Comparison of ENCODE assay signal across 14 cellular contexts in genomic region chrX:15158350-15158735, GRCh38.
DNase-seq lines count a peak whose midpoint lies in the region; ATAC-seq and TF ChIP-seq lines count a peak whose summit lies in the region.
"Had no signal": no experiment of that assay in that cellular context is flagged by ENCODE, and none has a peak within 500 bp of the region (broad histone marks: within the 10 kb centered on the region; RNA-seq: fewer than 3 reads in every experiment).

No MANE protein-coding gene starts in this region.

- H3K4me2 ChIP-seq in Karpas-422 (ENCODE audit: low read depth, low read length, poor library complexity, severe bottlenecking), result no peak overlapping the region
- H3K4me2 ChIP-seq: GM23338 had no signal

- no peaks in the 10 kb centered on the region for H3K27me3 Mint-ChIP-seq in naive thymus-derived CD4-positive, alpha-beta T cell
- peaks cover 2% of the 10 kb centered on the region for H3K27me3 Mint-ChIP-seq in mesothelial cell of epicardium (ENCODE audit: low read depth)

- no peaks in the 10 kb centered on the region for H3K4me1 ChIP-seq in Karpas-422 (ENCODE audit: low read length)
- peaks cover 7 to 17% of the 10 kb centered on the region in 2 donors for H3K4me1 ChIP-seq in naive thymus-derived CD4-positive, alpha-beta T cell (ENCODE audit: control insufficient read depth in 2 of 2, insufficient read depth in 2 of 2, low read length in 2 of 2)
- no peaks in the 10 kb centered on the region for H3K4me1 ChIP-seq in right atrium auricular region
- H3K4me1 ChIP-seq: pancreas had no signal

- H3K36me3 Mint-ChIP-seq in naive thymus-derived CD4-positive, alpha-beta T cell, result peaks cover 0 to 17% (median 0%) of the 10 kb centered on the region in 5 donors
- no peaks in the 10 kb centered on the region for H3K36me3 Mint-ChIP-seq in mesothelial cell of epicardium

- peaks cover 0 to 5% (median 0%) of the 10 kb centered on the region in 11 donors for H3K9me3 Mint-ChIP-seq in naive thymus-derived CD4-positive, alpha-beta T cell
- peaks cover 38% of the 10 kb centered on the region for H3K9me3 Mint-ChIP-seq in mesothelial cell of epicardium
- H3K9me3 Mint-ChIP-seq: GM23338 had no signal

- no peaks in the 10 kb centered on the region for H3K79me2 ChIP-seq in Karpas-422 (ENCODE audit: low read length)

- H3K36me3 ChIP-seq in Karpas-422 (ENCODE audit: insufficient read depth, low read length) (no peaks in the 10 kb centered on the region), right atrium auricular region (no peaks in the 10 kb centered on the region)
- no peaks in the 10 kb centered on the region for H3K36me3 ChIP-seq in naive thymus-derived CD4-positive, alpha-beta T cell (ENCODE audit: control insufficient read depth in 2 of 3, insufficient read depth in 3 of 3, low read length in 3 of 3)
- H3K36me3 ChIP-seq: pancreas had no signal

- H3K27ac ChIP-seq in Karpas-422 (ENCODE audit: low read length), result no peak overlapping the region
- no peak overlapping the region for H3K27ac ChIP-seq in naive thymus-derived CD4-positive, alpha-beta T cell (ENCODE audit: low read depth, low read length)
- no peak overlapping the region for H3K27ac ChIP-seq in right atrium auricular region
- H3K27ac ChIP-seq: pancreas had no signal

- no peaks in the 10 kb centered on the region for H3K9me2 ChIP-seq in Karpas-422 (replicated peaks; ENCODE audit: insufficient read depth, low read length)

- H3K9me3 ChIP-seq in Karpas-422 (ENCODE audit: low read length) (no peaks in the 10 kb centered on the region), right atrium auricular region (no peaks in the 10 kb centered on the region)
- H3K9me3 ChIP-seq in naive thymus-derived CD4-positive, alpha-beta T cell (ENCODE audit: control insufficient read depth in 2 of 3, low read length in 3 of 3), result no peaks in the 10 kb centered on the region
- H3K9me3 ChIP-seq: pancreas had no signal

- DNase-seq in NOMO-1 treated with dmso at 0.1 percent for 144 hours (lab: John Stamatoyannopoulos, UW; ENCODE audit: unreplicated experiment) (peak; percentile 9), NOMO-1 treated with DMSO at 0.1 percent for 48 hours (lab: John Stamatoyannopoulos, UW; ENCODE audit: unreplicated experiment) (no peak), Karpas-422 (peak; percentile 6), mesothelial cell of epicardium (ENCODE audit: low spot score in 2 of 2, unreplicated experiment in 2 of 2) (no peak), right atrium auricular region (ENCODE audit: low spot score) (no peak)
- no peak for DNase-seq in naive thymus-derived CD4-positive, alpha-beta T cell
- DNase-seq: DMS 273 treated with DMSO at 0.1 percent for 48 hours, mesenchymal stem cell, NCI-H2081, pancreas had no signal

- no peak overlapping the region for H2AFZ ChIP-seq in Karpas-422 (ENCODE audit: low read length)
- H2AFZ ChIP-seq: GM23338 had no signal

- CTCF ChIA-PET in naive thymus-derived CD4-positive, alpha-beta T cell (lab: Charles Lee), result no interaction called here

- peak overlapping the region; percentile 52 to 91 (median 82) for H3K4me3 Mint-ChIP-seq in naive thymus-derived CD4-positive, alpha-beta T cell
- H3K4me3 Mint-ChIP-seq in mesothelial cell of epicardium, result no peak overlapping the region
- H3K4me3 Mint-ChIP-seq: GM23338 had no signal

- H3K4me1 Mint-ChIP-seq in naive thymus-derived CD4-positive, alpha-beta T cell, result peaks cover 3 to 52% (median 39%) of the 10 kb centered on the region in 7 donors
- H3K4me1 Mint-ChIP-seq in mesothelial cell of epicardium, result no peaks in the 10 kb centered on the region
- H3K4me1 Mint-ChIP-seq: GM23338 had no signal

- ATAC-seq in GM21360 (IDR thresholded peaks at IDR 0.05; ENCODE audit: unreplicated experiment) (peak; percentile 21), GM21447 (IDR thresholded peaks at IDR 0.05; ENCODE audit: unreplicated experiment) (no peak)
- ATAC-seq in naive thymus-derived CD4-positive, alpha-beta T cell, result no peak
- ATAC-seq: GM23338, K562, pancreas had no signal

- no peak overlapping the region for H3K9ac ChIP-seq in Karpas-422 (ENCODE audit: low read length)

- POLR2A ChIA-PET in naive thymus-derived CD4-positive, alpha-beta T cell (lab: Charles Lee), result no interaction called here

- intact Hi-C loops in naive thymus-derived CD4-positive, alpha-beta T cell (cut with micrococcal nuclease), result loop anchor here (1.0 to 10.0 kb wide), 5 partner anchors 16 to 636 kb away; partner anchors contain the start of genes PIGA (in 1 of the 2) and ZRSR2 (in 1 of the 2)

- H3K4me3 ChIP-seq in Karpas-422 (ENCODE audit: low read length), result no peak overlapping the region
- peak overlapping the region; percentile 36 for H3K4me3 ChIP-seq in naive thymus-derived CD4-positive, alpha-beta T cell (ENCODE audit: low read length)
- H3K4me3 ChIP-seq in right atrium auricular region, result no peak overlapping the region
- H3K4me3 ChIP-seq: GM23338, K562, pancreas had no signal

- no peaks in the 10 kb centered on the region for H3K27me3 ChIP-seq in Karpas-422 (ENCODE audit: low read length)
- no peaks in the 10 kb centered on the region for H3K27me3 ChIP-seq in naive thymus-derived CD4-positive, alpha-beta T cell (ENCODE audit: control insufficient read depth in 2 of 2, insufficient read depth in 2 of 2, low read length in 2 of 2)
- H3K27me3 ChIP-seq in right atrium auricular region, result peaks cover 0 to 3% of the 10 kb centered on the region in 2 donors

- TF ChIP-seq CTCF in mesothelial cell of epicardium (IDR thresholded peaks at IDR 0.05; ENCODE audit: unreplicated experiment) (no peak), right atrium auricular region (IDR thresholded peaks at IDR 0.05) (no peak)

- no peaks in the 10 kb centered on the region for H4K20me1 ChIP-seq in Karpas-422 (ENCODE audit: insufficient read depth, low read depth, low read length)

- peak overlapping the region; percentile 72 to 98 (median 92) for H3K27ac Mint-ChIP-seq in naive thymus-derived CD4-positive, alpha-beta T cell
- no peak overlapping the region for H3K27ac Mint-ChIP-seq in mesothelial cell of epicardium
- H3K27ac Mint-ChIP-seq: GM23338 had no signal

Comparison
In these comparisons a context has a peak if more than half of its experiments do, and no peak if none do; other contexts are left out.
1. DNase-seq: peak in NOMO-1 treated with dmso at 0.1 percent for 144 hours (single experiment) and Karpas-422 (single experiment); none in NOMO-1 treated with DMSO at 0.1 percent for 48 hours (single experiment), naive thymus-derived CD4-positive, alpha-beta T cell (0 of 9), mesothelial cell of epicardium (0 of 2) and right atrium auricular region (single experiment).